8 cellular contexts compared by ENCODE assay signal in genomic region chr4:88523325-88524129, GRCh38. TPM values are rescaled to one million over a fixed set of nuclear protein-coding genes. Genes with fewer than 3 reads are reported as not detected.
DNase-seq lines count a peak whose midpoint lies in the region; ATAC-seq and TF ChIP-seq lines count a peak whose summit lies in the region.

PYURF (minus strand) TSS chr4:88523776; CDS start chr4:88523700, 76 bp downstream.

- DNase-seq in A172 (ENCODE audit: low spot score) = peak; percentile 90
- DNase-seq in NCI-H2107 treated with DMSO at 0.1 percent for 48 hours (lab: John Stamatoyannopoulos, UW; ENCODE audit: unreplicated experiment) = peak; percentile 74
- DNase-seq in UCSD-AML1 (lab: John Stamatoyannopoulos, UW; ENCODE audit: unreplicated experiment) = peak; percentile 96
- DNase-seq in brain microvascular endothelial cell = peak; percentile 96
- peak; percentile 75 for DNase-seq in iPS DF 6.9 (ENCODE audit: low read depth, low spot score)
- peak; percentile 84 for DNase-seq in skeletal muscle cell (ENCODE audit: low read depth)

- no peaks in the 10 kb centered on the region for H3K27me3 ChIP-seq in brain microvascular endothelial cell (replicated peaks)
- H3K27me3 ChIP-seq in iPS DF 6.9 (ENCODE audit: control insufficient read depth, insufficient read depth, low read length) = no peaks in the 10 kb centered on the region

- H3K36me3 ChIP-seq in brain microvascular endothelial cell (replicated peaks) (peaks cover 7% of the 10 kb centered on the region), iPS DF 6.9 (ENCODE audit: control insufficient read depth, insufficient read depth, low read length) (no peaks in the 10 kb centered on the region; the same call in 1 of the 2 replicates)

- H3K9me3 ChIP-seq in iPS DF 6.9 (ENCODE audit: control insufficient read depth, insufficient read depth, low read length) = no peaks in the 10 kb centered on the region

- H3K4me3 ChIP-seq in brain microvascular endothelial cell (ENCODE audit: low read depth, low read length) (peak within 1 kb of the TSS; percentile 95), iPS DF 6.9 (ENCODE audit: low read length) (peak within 1 kb of the TSS; percentile 63), skeletal muscle cell (ENCODE audit: low read depth, low read length) (peak within 1 kb of the TSS; percentile 97)

- H3K4me1 ChIP-seq in iPS DF 6.9 (ENCODE audit: control insufficient read depth, insufficient read depth, low read length) = no peaks in the 10 kb centered on the region

- peak; percentile 71 for ATAC-seq in GM18858 (IDR thresholded peaks at IDR 0.05; ENCODE audit: unreplicated experiment)
- peak; percentile 82 for ATAC-seq in HG03066 (IDR thresholded peaks at IDR 0.05; ENCODE audit: low read depth, unreplicated experiment)

- no peak for TF ChIP-seq CTCF in brain microvascular endothelial cell (IDR thresholded peaks at IDR 0.05; ENCODE audit: low read depth, low read length, missing control alignments)

- no CpG with 5 or more reads among the region's 68 CpGs for WGBS in iPS DF 6.9 (ENCODE audit: insufficient coverage, insufficient read length)

- in situ Hi-C loops in brain microvascular endothelial cell (cut with HindIII; ENCODE audit: low pct_ligation_motif_present, low sequenced_read_pairs) = no loop called here

- H3K27ac ChIP-seq in brain microvascular endothelial cell (peak within 1 kb of the TSS; percentile 89), iPS DF 6.9 (ENCODE audit: low read length) (no peak within 1 kb of the TSS)

RNA-seq across cellular contexts. Expression of gene PYURF, which starts in this region (rescaled TPM):
- total RNA-seq in A172 (2014; rRNA removed; shearing (Covaris generic)) = 177 and 233 TPM in 2 replicates
